Comparison of ENCODE assay signal across 13 cellular contexts in the genomic region with DNA sequence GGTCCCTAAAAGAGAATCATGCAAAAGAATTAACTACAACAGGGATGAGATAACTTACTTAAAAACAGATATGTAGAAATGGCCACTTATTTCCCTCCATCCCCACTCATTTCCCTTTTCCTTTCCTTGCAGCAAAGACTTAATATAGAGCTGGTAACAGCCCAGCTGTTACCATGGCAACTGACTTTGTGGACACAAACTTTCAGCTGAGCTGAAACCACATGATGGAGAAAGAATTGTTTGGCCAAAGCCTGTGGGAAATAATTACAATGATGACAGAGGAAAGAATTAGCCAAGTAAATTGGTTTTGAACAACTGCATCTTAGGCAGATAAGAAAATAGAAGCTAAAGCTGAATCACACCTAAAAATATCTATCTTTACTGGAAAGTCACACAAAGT.
DNase-seq lines count a peak whose midpoint lies in the region; ATAC-seq and FAIRE-seq lines count a peak whose summit lies in the region.
"Had no signal": no experiment of that assay in that cellular context is flagged by ENCODE, and none has a peak within 500 bp of the region (broad histone marks: within the 10 kb centered on the region; RNA-seq: fewer than 3 reads in every experiment).

No MANE protein-coding gene starts in this region.

- H3K27me3 ChIP-seq in right cardiac atrium (ENCODE audit: control insufficient read depth, insufficient read depth) (no peaks in the 10 kb centered on the region), small intestine (ENCODE audit: control insufficient read depth in 2 of 2, insufficient read depth in 2 of 2, low read length in 2 of 2) (no peaks in the 10 kb centered on the region)

- H3K9me3 ChIP-seq in right cardiac atrium (ENCODE audit: control insufficient read depth, low read length) (no peaks in the 10 kb centered on the region), small intestine (ENCODE audit: control insufficient read depth, low read depth) (no peaks in the 10 kb centered on the region)

- peak; percentile 87 to 95 for ATAC-seq in right cardiac atrium
- ATAC-seq: activated T-helper 17 cell treated with anti-CD3 and anti-CD28 coated beads, Interleukin-2, amount 50 U/mL, for 72 hours had no signal

- H3K4me3 ChIP-seq in right cardiac atrium (ENCODE audit: low read length), result no peak overlapping the region
- no peak overlapping the region for H3K4me3 ChIP-seq in small intestine (ENCODE audit: low read depth in 1 of 2, low read length in 2 of 2)

- intact Hi-C loops in right cardiac atrium (cut with DNase I), result no loop called here

- DNase-seq in H4 (ENCODE audit: low spot score) (peak; percentile 58), T1000 (lab: John Stamatoyannopoulos, UW) (peak; percentile 21), right cardiac atrium (peak in 2 of 3 donors; percentile 52 to 53), small intestine (peak; percentile 2), SW480 (ENCODE audit: low spot score) (no peak), HTR-8/SVneo (ENCODE audit: insufficient read length, low spot score) (no peak), HuH-7 (ENCODE audit: low spot score) (no peak), GM19239 (ENCODE audit: insufficient read length, low spot score) (no peak)
- DNase-seq: dermis blood vessel endothelial cell, NCI-H510A had no signal

- H3K4me1 ChIP-seq in right cardiac atrium (ENCODE audit: control insufficient read depth, insufficient read depth, low read length) (no peaks in the 10 kb centered on the region), small intestine (ENCODE audit: control insufficient read depth in 2 of 2, insufficient read depth in 1 of 2, low read depth in 1 of 2, low read length in 1 of 2) (no peaks in the 10 kb centered on the region)

- FAIRE-seq in small intestine (lab: Jason Lieb, UNC) (no peak), HTR-8/SVneo (lab: Jason Lieb, UNC) (no peak), GM19239 (lab: Jason Lieb, UNC) (no peak)
- FAIRE-seq: H1 had no signal

- no peaks in the 10 kb centered on the region for H3K36me3 ChIP-seq in small intestine (ENCODE audit: control insufficient read depth in 2 of 2, insufficient read depth in 2 of 2, low read length in 2 of 2)

- H3K27ac ChIP-seq in right cardiac atrium (ENCODE audit: low read length) (no peak overlapping the region), small intestine (ENCODE audit: low read depth in 1 of 2, low read length in 1 of 2) (no peak overlapping the region)
- H3K27ac ChIP-seq: HL-60 had no signal

Comparison
In these comparisons a context has a peak if more than half of its experiments do, and no peak if none do; other contexts are left out.
1. DNase-seq: peak in H4 (single experiment), T1000 (single experiment), right cardiac atrium (2 of 3) and small intestine (single experiment); none in SW480 (single experiment), HTR-8/SVneo (single experiment), HuH-7 (single experiment) and GM19239 (single experiment).